ENCODE assay signal across 11 cellular contexts in genomic region chr11:74870485-74870884, GRCh38.
DNase-seq lines count a peak whose midpoint lies in the region; ATAC-seq and TF ChIP-seq lines count a peak whose summit lies in the region.
"Had no signal": no experiment of that assay in that cellular context is flagged by ENCODE, and none has a peak within 500 bp of the region (broad histone marks: within the 10 kb centered on the region; RNA-seq: fewer than 3 reads in every experiment).

No MANE protein-coding gene starts in this region.

- POLR2A ChIA-PET in GM10248 (lab: Yijun Ruan, JAX), result no interaction called here

- H3K4me1 ChIP-seq in OCI-LY3 (ENCODE audit: low read length) (no peaks in the 10 kb centered on the region), fibroblast of lung (ENCODE audit: control insufficient read depth, extremely low read depth, insufficient read depth, low read length) (no peaks in the 10 kb centered on the region), suprapubic skin (no peaks in the 10 kb centered on the region)

- H3K4me3 Mint-ChIP-seq in activated naive CD8-positive, alpha-beta T cell treated with anti-CD3 and anti-CD28 coated beads, Interleukin-2, amount 50 U/mL, for 24 hours, result no peak overlapping the region

- H3K79me2 ChIP-seq in OCI-LY3 (ENCODE audit: low read length), result no peaks in the 10 kb centered on the region
- H3K79me2 ChIP-seq in fibroblast of lung (ENCODE audit: control insufficient read depth, insufficient read depth, low read length), result no peaks in the 10 kb centered on the region

- H2AFZ ChIP-seq in OCI-LY3 (ENCODE audit: low read depth, low read length), result no peak overlapping the region
- H2AFZ ChIP-seq in fibroblast of lung (ENCODE audit: low read length), result no peak overlapping the region

- H3K27me3 ChIP-seq in OCI-LY3 (ENCODE audit: low read depth, low read length), result no peaks in the 10 kb centered on the region
- no peaks in the 10 kb centered on the region for H3K27me3 ChIP-seq in fibroblast of lung (ENCODE audit: control insufficient read depth, insufficient read depth, low read length)
- no peaks in the 10 kb centered on the region for H3K27me3 ChIP-seq in suprapubic skin

- TF ChIP-seq EP300 in suprapubic skin (IDR thresholded peaks at IDR 0.05), result no peak

- H3K4me3 ChIP-seq in OCI-LY3 (ENCODE audit: low read length) (no peak overlapping the region), fibroblast of lung (replicated peaks in 1 of 4; ENCODE audit: control extremely low read depth in 1 of 4, insufficient read depth in 1 of 4, low read depth in 3 of 4, low read length in 4 of 4) (no peak overlapping the region), suprapubic skin (no peak overlapping the region)

- H3K36me3 ChIP-seq in OCI-LY3 (replicated peaks; ENCODE audit: low read depth, low read length) (peaks cover 87% of the 10 kb centered on the region), fibroblast of lung (ENCODE audit: control insufficient read depth, insufficient read depth, low read length) (peaks cover 2% of the 10 kb centered on the region), suprapubic skin (peaks cover 68% of the 10 kb centered on the region)

- H3K9ac ChIP-seq in OCI-LY3 (ENCODE audit: low read length), result no peak overlapping the region
- no peak overlapping the region for H3K9ac ChIP-seq in fibroblast of lung (ENCODE audit: insufficient read depth, low read length)

- peak; percentile 29 for TF ChIP-seq CTCF in GM10248 (IDR thresholded peaks at IDR 0.05; ENCODE audit: control extremely low read depth, extremely low read depth, low read depth, missing control alignments)
- peak; percentile 57 for TF ChIP-seq CTCF in OCI-LY3 (IDR thresholded peaks at IDR 0.05; ENCODE audit: low read depth, low read length)
- peak; percentile 24 to 53 for TF ChIP-seq CTCF in fibroblast of lung (conservative IDR thresholded peaks at IDR 0.05 in 1 of 2, IDR thresholded peaks at IDR 0.05 in 1 of 2; ENCODE audit: low read depth in 1 of 2, low read length in 2 of 2)
- TF ChIP-seq CTCF in suprapubic skin (IDR thresholded peaks at IDR 0.05), result no peak

- H3K4me2 ChIP-seq in OCI-LY3 (ENCODE audit: low read length) (no peak overlapping the region), fibroblast of lung (ENCODE audit: extremely low read depth, insufficient read depth, low read length) (no peak overlapping the region)

- 92% methylated on average over 1 of the region's 1 CpG for WGBS in suprapubic skin

- no peak for ATAC-seq in activated naive CD8-positive, alpha-beta T cell treated with anti-CD3 and anti-CD28 coated beads, Interleukin-2, amount 50 U/mL, for 24 hours
- ATAC-seq in GM21528 (IDR thresholded peaks at IDR 0.05; ENCODE audit: low FRiP score, unreplicated experiment) (no peak), HG03159 (IDR thresholded peaks at IDR 0.05; ENCODE audit: unreplicated experiment) (no peak)

- H3K27ac Mint-ChIP-seq in activated naive CD8-positive, alpha-beta T cell treated with anti-CD3 and anti-CD28 coated beads, Interleukin-2, amount 50 U/mL, for 24 hours, result no peak overlapping the region

- H3K9me3 Mint-ChIP-seq in activated naive CD8-positive, alpha-beta T cell treated with anti-CD3 and anti-CD28 coated beads, Interleukin-2, amount 50 U/mL, for 24 hours, result peaks cover 61% of the 10 kb centered on the region

- H4K20me1 ChIP-seq in OCI-LY3 (ENCODE audit: insufficient read depth, low read length) (no peaks in the 10 kb centered on the region), fibroblast of lung (ENCODE audit: control insufficient read depth, extremely low read depth, insufficient read depth, low read length) (no peaks in the 10 kb centered on the region)

- CTCF ChIA-PET in GM10248 (lab: Yijun Ruan, JAX), result interaction anchor here (1.6 to 2.3 kb wide), 2 partner anchors 32 to 168 kb away, joined by 5 to 7 read pairs; no protein-coding TSS in a partner anchor

- H3K27ac ChIP-seq in OCI-LY3 (ENCODE audit: low read length) (no peak overlapping the region), fibroblast of lung (ENCODE audit: insufficient read depth, low read length) (no peak overlapping the region), suprapubic skin (no peak overlapping the region)

- no peak for TF ChIP-seq POLR2A in suprapubic skin (IDR thresholded peaks at IDR 0.05)

- H3K4me1 Mint-ChIP-seq in activated naive CD8-positive, alpha-beta T cell treated with anti-CD3 and anti-CD28 coated beads, Interleukin-2, amount 50 U/mL, for 24 hours, result no peaks in the 10 kb centered on the region

- peaks cover 91% of the 10 kb centered on the region for H3K36me3 Mint-ChIP-seq in activated naive CD8-positive, alpha-beta T cell treated with anti-CD3 and anti-CD28 coated beads, Interleukin-2, amount 50 U/mL, for 24 hours (ENCODE audit: low read depth)

- DNase-seq in AG08396 (ENCODE audit: low spot score) (peak; percentile 55), GM10248 (ENCODE audit: extremely low spot score) (no peak), fibroblast of lung (ENCODE audit: low read depth in 2 of 2) (peak; percentile 35 to 73), suprapubic skin (ENCODE audit: low spot score in 2 of 2) (no peak)
- no peak for DNase-seq in activated naive CD8-positive, alpha-beta T cell treated with anti-CD3 and anti-CD28 coated beads, Interleukin-2, amount 50 U/mL, for 24 hours
- DNase-seq: activated naive CD4-positive, alpha-beta T cell treated with anti-CD3 and anti-CD28 coated beads, Interleukin-2, amount 50 U/mL, for 16 hours; NCI-H446 treated with DMSO at 0.1 percent for 48 hours; substantia nigra had no signal

- H3K27me3 Mint-ChIP-seq in activated naive CD8-positive, alpha-beta T cell treated with anti-CD3 and anti-CD28 coated beads, Interleukin-2, amount 50 U/mL, for 24 hours, result no peaks in the 10 kb centered on the region

- peaks cover 61% of the 10 kb centered on the region for H3K9me3 ChIP-seq in OCI-LY3 (ENCODE audit: insufficient read depth, low read length)
- H3K9me3 ChIP-seq in fibroblast of lung (ENCODE audit: control insufficient read depth, insufficient read depth, low read depth, low read length), result peaks cover 2% of the 10 kb centered on the region
- peaks cover 71% of the 10 kb centered on the region for H3K9me3 ChIP-seq in suprapubic skin

Comparison
In these comparisons a context has a peak if more than half of its experiments do, and no peak if none do; other contexts are left out.
1. DNase-seq: peak in AG08396 (single experiment) and fibroblast of lung (2 of 2); none in GM10248 (single experiment), activated naive CD8-positive, alpha-beta T cell treated with anti-CD3 and anti-CD28 coated beads, Interleukin-2, amount 50 U/mL, for 24 hours (single experiment) and suprapubic skin (0 of 2).
2. CTCF ChIP-seq: peak in GM10248 (single experiment), OCI-LY3 (single experiment) and fibroblast of lung (2 of 2); none in suprapubic skin (0 of 2).